In genomic region chr2:217993817-217994459, GRCh38 we compare ENCODE assay signal across 9 cellular contexts. TPM values are rescaled to one million over a fixed set of nuclear protein-coding genes. Genes with fewer than 3 reads are reported as not detected.
DNase-seq lines count a peak whose midpoint lies in the region; ATAC-seq and TF ChIP-seq lines count a peak whose summit lies in the region.
"Had no signal": no experiment of that assay in that cellular context is flagged by ENCODE, and none has a peak within 500 bp of the region (broad histone marks: within the 10 kb centered on the region; RNA-seq: fewer than 3 reads in every experiment).

No MANE protein-coding gene starts in this region.

- H3K4me1 ChIP-seq in mesendoderm (ENCODE audit: control insufficient read depth, low read depth, low read length): peaks cover 16% of the 10 kb centered on the region

- no peak overlapping the region for H3K4me3 ChIP-seq in GM12864 (ENCODE audit: low read depth, low read length)
- H3K4me3 ChIP-seq in LNCaP clone FGC (ENCODE audit: low read depth, low read length): no peak overlapping the region
- H3K4me3 ChIP-seq in choroid plexus epithelial cell (ENCODE audit: low read depth, low read length): no peak overlapping the region
- no peak overlapping the region for H3K4me3 ChIP-seq in mesendoderm (ENCODE audit: low read length)
- H3K4me3 ChIP-seq: SK-N-MC had no signal

- H3K56ac ChIP-seq in mesendoderm (ENCODE audit: low read length): no peak overlapping the region

- WGBS in mesendoderm (ENCODE audit: extremely low coverage, insufficient coverage, low lambda C conversion rate): no CpG with 5 or more reads among the region's 6 CpGs

- no peak overlapping the region for H3K9ac ChIP-seq in mesendoderm (ENCODE audit: low read length)

- H3K18ac ChIP-seq in mesendoderm (ENCODE audit: low read length): no peak overlapping the region

- no peak overlapping the region for H2BK5ac ChIP-seq in mesendoderm (ENCODE audit: low read length)

- ATAC-seq in activated B cell treated with CpG ODN at 0.5 μM for 24 hours (ENCODE audit: low read depth) (peak; percentile 42), GM18502 (IDR thresholded peaks at IDR 0.05; ENCODE audit: poor library complexity, unreplicated experiment) (no peak)

- no peak overlapping the region for H3K27ac Mint-ChIP-seq in activated B cell treated with CpG ODN at 0.5 μM for 24 hours

- H3K23ac ChIP-seq in mesendoderm (ENCODE audit: low read length): no peak overlapping the region

- no peak overlapping the region for H2BK15ac ChIP-seq in mesendoderm (replicated peaks; ENCODE audit: low read depth)

- H2AK5ac ChIP-seq in mesendoderm (ENCODE audit: low read length): no peak overlapping the region

- no peak overlapping the region for H4K5ac ChIP-seq in mesendoderm (ENCODE audit: low read length)

- no peak overlapping the region for H2BK120ac ChIP-seq in mesendoderm (ENCODE audit: low read depth, low read length)

- no peaks in the 10 kb centered on the region for H3K4me1 Mint-ChIP-seq in activated B cell treated with CpG ODN at 0.5 μM for 24 hours

- no peak overlapping the region for H3K4me3 Mint-ChIP-seq in activated B cell treated with CpG ODN at 0.5 μM for 24 hours

- intact Hi-C loops in activated B cell treated with CpG ODN at 0.5 μM for 24 hours (cut with micrococcal nuclease): loop anchor here (1.0 kb wide), 1 partner anchor 209 kb away; no protein-coding TSS in a partner anchor

- TF ChIP-seq CTCF in GM12864 (IDR thresholded peaks at IDR 0.05; ENCODE audit: low read depth, low read length, missing control alignments) (peak; percentile 94), LNCaP clone FGC (IDR thresholded peaks at IDR 0.05; ENCODE audit: control insufficient read depth, extremely low read depth, insufficient read depth) (peak; percentile 74), activated B cell treated with CpG ODN at 0.5 μM for 24 hours (IDR thresholded peaks at IDR 0.05) (no peak), choroid plexus epithelial cell (conservative IDR thresholded peaks at IDR 0.05; ENCODE audit: low read depth, low read length) (peak; percentile 89)

- H3K27me3 Mint-ChIP-seq in activated B cell treated with CpG ODN at 0.5 μM for 24 hours: peaks cover 15% of the 10 kb centered on the region

- H3K4ac ChIP-seq in mesendoderm (ENCODE audit: low read depth, low read length): no peak overlapping the region

- H3K36me3 Mint-ChIP-seq in activated B cell treated with CpG ODN at 0.5 μM for 24 hours (ENCODE audit: low read depth): no peaks in the 10 kb centered on the region

- no peak overlapping the region for H4K8ac ChIP-seq in mesendoderm (ENCODE audit: low read depth, low read length)

- no peaks in the 10 kb centered on the region for H3K36me3 ChIP-seq in mesendoderm (ENCODE audit: control insufficient read depth, insufficient read depth, low read length)

- H3K9me3 Mint-ChIP-seq in activated B cell treated with CpG ODN at 0.5 μM for 24 hours: no peaks in the 10 kb centered on the region

- POLR2A ChIA-PET in activated B cell treated with CpG ODN at 0.5 μM for 24 hours (lab: Charles Lee): interaction anchor here (1.1 kb wide), 1 partner anchor 204 kb away, joined by 3 read pairs; no protein-coding TSS in a partner anchor

- DNase-seq in GM12864 (ENCODE audit: low read depth): no peak
- DNase-seq in LNCaP clone FGC (ENCODE audit: low read depth): no peak
- DNase-seq in activated B cell treated with CpG ODN at 0.5 μM for 24 hours: peak; percentile 36
- DNase-seq in choroid plexus epithelial cell (ENCODE audit: low read depth): peak; percentile 51
- DNase-seq in mesendoderm: peak; percentile 60
- peak in 5 of 6 experiments; percentile 13 to 26 (median 19) for DNase-seq in stimulated activated naive CD4-positive, alpha-beta T cell (lab: John Stamatoyannopoulos, UW)
- no peak for DNase-seq in NCI-H187 treated with DMSO at 0.1 percent for 48 hours (lab: John Stamatoyannopoulos, UW)

- H3K79me2 ChIP-seq in mesendoderm (ENCODE audit: control insufficient read depth, insufficient read depth, low read length): no peaks in the 10 kb centered on the region

- H3K27ac ChIP-seq in mesendoderm (ENCODE audit: low read depth, low read length): no peak overlapping the region
- H3K27ac ChIP-seq: SK-N-MC had no signal

- H3K27me3 ChIP-seq in mesendoderm (ENCODE audit: insufficient read depth, low read length, poor library complexity): no peaks in the 10 kb centered on the region

- no peaks in the 10 kb centered on the region for H3K79me1 ChIP-seq in mesendoderm (ENCODE audit: low read length)

- H3K4me2 ChIP-seq in mesendoderm (ENCODE audit: low read length): no peak overlapping the region

- CTCF ChIA-PET in activated B cell treated with CpG ODN at 0.5 μM for 24 hours (lab: Charles Lee): interaction anchor here (0.6 to 4.0 kb wide), 6 partner anchors 9 to 212 kb away, joined by 3 to 39 read pairs (median 5); no protein-coding TSS in a partner anchor

RNA-seq across cellular contexts. Expression of gene TNS1, which starts 8.9 kb away (rescaled TPM):
- 0.10 and 0.13 TPM in 2 replicates for total RNA-seq in activated B cell treated with CpG ODN at 0.5 μM for 24 hours
- polyA plus RNA-seq in mesendoderm (2013, experiment 1 of 2): 1.7 TPM
- polyA plus RNA-seq in mesendoderm (2013, experiment 2 of 2): 2.4 TPM

Comparison
In these comparisons a context has a peak if more than half of its experiments do, and no peak if none do; other contexts are left out.
1. DNase-seq: peak in activated B cell treated with CpG ODN at 0.5 μM for 24 hours (single experiment), choroid plexus epithelial cell (single experiment), mesendoderm (single experiment) and stimulated activated naive CD4-positive, alpha-beta T cell (5 of 6); none in GM12864 (single experiment), LNCaP clone FGC (single experiment) and NCI-H187 treated with DMSO at 0.1 percent for 48 hours (single experiment).